In the genomic region with DNA sequence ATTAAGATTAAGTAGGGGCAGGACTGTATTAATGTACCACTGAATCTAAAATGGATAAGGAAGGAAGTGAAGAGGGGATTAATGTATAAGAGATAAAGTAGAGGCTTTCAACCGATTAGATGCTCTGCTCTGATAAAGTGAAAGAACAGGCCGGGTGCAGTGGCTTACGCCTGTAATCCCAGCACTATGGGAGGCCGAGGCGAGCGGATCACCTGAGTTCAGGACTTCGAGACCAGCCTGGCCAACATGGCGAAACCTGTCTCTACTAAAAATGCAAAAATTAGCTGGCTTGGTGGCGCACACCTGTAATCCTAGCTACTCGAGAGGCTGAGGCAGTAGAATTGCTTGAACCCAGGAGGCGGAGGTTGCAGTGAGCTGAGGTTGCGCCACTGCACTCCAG, we compare ENCODE assay signal across 8 cellular contexts. TPM values are rescaled to one million over a fixed set of nuclear protein-coding genes. Genes with fewer than 3 reads are reported as not detected.
DNase-seq lines count a peak whose midpoint lies in the region; ATAC-seq and TF ChIP-seq lines count a peak whose summit lies in the region.
"Not testable (repeated sequence)": the region's sequence is repeated elsewhere in the genome, so short reads cannot be mapped to it uniquely, and the experiment has no call there.

No MANE protein-coding gene starts in this region.

- peaks cover 39% of the 10 kb centered on the region for H3K4me1 ChIP-seq in DND-41 (ENCODE audit: insufficient read depth, low read length)
- H3K4me1 ChIP-seq in PC-3 (ENCODE audit: insufficient read depth, low read length): peaks cover 43% of the 10 kb centered on the region
- peaks cover 8 to 33% (median 21%) of the 10 kb centered on the region in 4 donors for H3K4me1 ChIP-seq in transverse colon

- H3F3A ChIP-seq in PC-3 (ENCODE audit: low read length, unreplicated experiment): not testable (repeated sequence)

- H3K4me2 ChIP-seq in DND-41 (ENCODE audit: insufficient read depth, low read length) (peak overlapping the region; percentile 92), PC-3 (ENCODE audit: low read length) (peak overlapping the region; percentile 84)

- peaks cover 15% of the 10 kb centered on the region; the same call in 1 of the 2 replicates for H4K20me1 ChIP-seq in DND-41 (ENCODE audit: insufficient read depth, low read length)
- H4K20me1 ChIP-seq in PC-3 (ENCODE audit: low read length): peaks cover 17% of the 10 kb centered on the region

- H3K4me3 ChIP-seq in DND-41 (ENCODE audit: low read depth in 1 of 2, low read length in 2 of 2): peak overlapping the region; percentile 74 to 81; a peak in 3 of 4 replicates
- not testable (repeated sequence) for H3K4me3 ChIP-seq in PC-3 (ENCODE audit: low read length)
- H3K4me3 ChIP-seq in transverse colon: peak overlapping the region in 1 of 4 donors; percentile 98

- in situ Hi-C loops in transverse colon (cut with MboI; ENCODE audit: low pct_ligation_motif_present in 1 of 4, low pct_unique_long_range_greater_than_20kb in 1 of 4, low sequenced_read_pairs in 3 of 4): not testable (repeated sequence)

- H3K27me3 Mint-ChIP-seq in IgD-negative memory B cell; activated CD4-positive, alpha-beta memory T cell treated with anti-CD3 and anti-CD28 coated beads for 36 hours; activated naive CD8-positive, alpha-beta T cell treated with anti-CD3 and anti-CD28 coated beads, Interleukin-2, amount 10 ng/mL, durations not matched to agents 7 days and 5 days; glutamatergic neuron (ENCODE audit: unreplicated experiment); nephron progenitor cell (ENCODE audit: low read depth, poor library complexity): not testable (repeated sequence)

- not testable (repeated sequence) for H3K27me3 ChIP-seq in DND-41 (ENCODE audit: insufficient read depth, low read length, poor library complexity); PC-3 (ENCODE audit: low read length); transverse colon

- H3K4me3 Mint-ChIP-seq in IgD-negative memory B cell (peak overlapping the region; percentile 42 to 74 (median 64)), glutamatergic neuron (ENCODE audit: unreplicated experiment) (peak overlapping the region; percentile 63), nephron progenitor cell (peak overlapping the region; percentile 99)
- H3K4me3 Mint-ChIP-seq in activated CD4-positive, alpha-beta memory T cell treated with anti-CD3 and anti-CD28 coated beads for 36 hours: peak overlapping the region; percentile 60
- H3K4me3 Mint-ChIP-seq in activated naive CD8-positive, alpha-beta T cell treated with anti-CD3 and anti-CD28 coated beads, Interleukin-2, amount 10 ng/mL, durations not matched to agents 7 days and 5 days: peak overlapping the region; percentile 94

- 76 to 88% methylated on average over 2 to 12 of the region's 12 CpGs for WGBS in transverse colon (ENCODE audit: low coverage in 1 of 2), 2 donors

- H3K36me3 ChIP-seq in DND-41 (ENCODE audit: insufficient read depth, low read length); PC-3 (ENCODE audit: low read depth, low read length); transverse colon: not testable (repeated sequence)

- not testable (repeated sequence) for TF ChIP-seq CTCF in DND-41 (IDR thresholded peaks at IDR 0.05; ENCODE audit: borderline replicate concordance, extremely low read depth, low read length, poor library complexity, severe bottlenecking); PC-3 (conservative IDR thresholded peaks at IDR 0.05; ENCODE audit: low read depth, low read length); glutamatergic neuron (IDR thresholded peaks at IDR 0.05; ENCODE audit: partially characterized antibody, unreplicated experiment); nephron progenitor cell (IDR thresholded peaks at IDR 0.05); transverse colon (IDR thresholded peaks at IDR 0.05)

- peak overlapping the region; percentile 75 for H3K9ac ChIP-seq in DND-41 (ENCODE audit: low read depth, low read length)
- H3K9ac ChIP-seq in PC-3 (ENCODE audit: low read length): not testable (repeated sequence)

- H3K9me2 ChIP-seq in PC-3 (replicated peaks; ENCODE audit: low read length): not testable (repeated sequence)

- not testable (repeated sequence) for H3K9me3 ChIP-seq in DND-41 (ENCODE audit: insufficient read depth, low read length, severe bottlenecking); PC-3 (ENCODE audit: low read length); transverse colon

- H3K9me3 Mint-ChIP-seq in IgD-negative memory B cell; activated CD4-positive, alpha-beta memory T cell treated with anti-CD3 and anti-CD28 coated beads for 36 hours; activated naive CD8-positive, alpha-beta T cell treated with anti-CD3 and anti-CD28 coated beads, Interleukin-2, amount 10 ng/mL, durations not matched to agents 7 days and 5 days; nephron progenitor cell: not testable (repeated sequence)
- peaks cover 21% of the 10 kb centered on the region for H3K9me3 Mint-ChIP-seq in glutamatergic neuron (ENCODE audit: unreplicated experiment)

- CTCF ChIA-PET in PC-3 (lab: Charles Lee): interaction anchor here (0.7 kb wide), 1 partner anchor 69 kb away, joined by 5 read pairs; no protein-coding TSS in a partner anchor
- CTCF ChIA-PET in activated CD4-positive, alpha-beta memory T cell treated with anti-CD3 and anti-CD28 coated beads for 36 hours (lab: Charles Lee): interaction anchor here (0.7 to 1.9 kb wide), 4 partner anchors 50 to 165 kb away, joined by 3 to 7 read pairs (median 4); no protein-coding TSS in a partner anchor

- not testable (repeated sequence) for H3K36me3 Mint-ChIP-seq in IgD-negative memory B cell; activated CD4-positive, alpha-beta memory T cell treated with anti-CD3 and anti-CD28 coated beads for 36 hours; glutamatergic neuron (ENCODE audit: unreplicated experiment); nephron progenitor cell (ENCODE audit: low read depth)
- H3K36me3 Mint-ChIP-seq in activated naive CD8-positive, alpha-beta T cell treated with anti-CD3 and anti-CD28 coated beads, Interleukin-2, amount 10 ng/mL, durations not matched to agents 7 days and 5 days: peaks cover 23% of the 10 kb centered on the region

- ATAC-seq in DND-41 (ENCODE audit: insufficient read depth, low read depth); PC-3; activated naive CD8-positive, alpha-beta T cell treated with anti-CD3 and anti-CD28 coated beads, Interleukin-2, amount 10 ng/mL, durations not matched to agents 7 days and 5 days (ENCODE audit: low read depth): not testable (repeated sequence)

- POLR2A ChIA-PET in PC-3 (lab: Charles Lee; ENCODE audit: unreplicated experiment): interaction anchor here (0.6 kb wide), 1 partner anchor 36 kb away, joined by 4 read pairs; no protein-coding TSS in a partner anchor
- POLR2A ChIA-PET in activated CD4-positive, alpha-beta memory T cell treated with anti-CD3 and anti-CD28 coated beads for 36 hours (lab: Charles Lee): interaction anchor here (1.4 to 3.1 kb wide), 3 partner anchors 76 to 155 kb away, joined by 3 to 33 read pairs (median 19); a partner anchor contains a TSS
- POLR2A ChIA-PET in activated naive CD8-positive, alpha-beta T cell treated with anti-CD3 and anti-CD28 coated beads, Interleukin-2, amount 10 ng/mL, durations not matched to agents 7 days and 5 days (lab: Charles Lee): interaction anchor here (1.0 to 4.2 kb wide), 9 partner anchors 9 to 912 kb away, joined by 3 to 47 read pairs (median 9); a partner anchor contains a TSS

- H3K4me1 Mint-ChIP-seq in IgD-negative memory B cell: peaks cover 29 to 36% (median 34%) of the 10 kb centered on the region in 3 donors
- H3K4me1 Mint-ChIP-seq in activated CD4-positive, alpha-beta memory T cell treated with anti-CD3 and anti-CD28 coated beads for 36 hours (ENCODE audit: low read depth): peaks cover 38% of the 10 kb centered on the region
- H3K4me1 Mint-ChIP-seq in activated naive CD8-positive, alpha-beta T cell treated with anti-CD3 and anti-CD28 coated beads, Interleukin-2, amount 10 ng/mL, durations not matched to agents 7 days and 5 days: peaks cover 35% of the 10 kb centered on the region
- H3K4me1 Mint-ChIP-seq in glutamatergic neuron (ENCODE audit: low read depth, unreplicated experiment): peaks cover 20% of the 10 kb centered on the region
- H3K4me1 Mint-ChIP-seq in nephron progenitor cell: peaks cover 52% of the 10 kb centered on the region

- not testable (repeated sequence) for BruUV-seq in PC-3 (replicated peaks; lab: Mats Ljungman, UMichigan)

- peaks cover 12% of the 10 kb centered on the region for H3K79me2 ChIP-seq in DND-41 (ENCODE audit: insufficient read depth, low read length)
- peaks cover 49% of the 10 kb centered on the region for H3K79me2 ChIP-seq in PC-3 (ENCODE audit: low read length)

- H2AFZ ChIP-seq in DND-41 (ENCODE audit: low read depth, low read length); PC-3 (ENCODE audit: low read length): not testable (repeated sequence)

- TF ChIP-seq POLR2A in transverse colon (IDR thresholded peaks at IDR 0.05): not testable (repeated sequence)

- TF ChIP-seq EP300 in transverse colon (IDR thresholded peaks at IDR 0.05; ENCODE audit: low read depth): not testable (repeated sequence)

- peak overlapping the region in 1 of 3 donors; percentile 40 for H3K27ac Mint-ChIP-seq in IgD-negative memory B cell
- H3K27ac Mint-ChIP-seq in activated CD4-positive, alpha-beta memory T cell treated with anti-CD3 and anti-CD28 coated beads for 36 hours: not testable (repeated sequence)
- H3K27ac Mint-ChIP-seq in activated naive CD8-positive, alpha-beta T cell treated with anti-CD3 and anti-CD28 coated beads, Interleukin-2, amount 10 ng/mL, durations not matched to agents 7 days and 5 days: peak overlapping the region; percentile 82
- peak overlapping the region; percentile 60 for H3K27ac Mint-ChIP-seq in glutamatergic neuron (ENCODE audit: unreplicated experiment)
- peak overlapping the region; percentile 90 for H3K27ac Mint-ChIP-seq in nephron progenitor cell

- intact Hi-C loops in PC-3 (cut with micrococcal nuclease); activated CD4-positive, alpha-beta memory T cell treated with anti-CD3 and anti-CD28 coated beads for 36 hours (cut with micrococcal nuclease); transverse colon (cut with DNase I; ENCODE audit: low total_unique reads): not testable (repeated sequence)

- not testable (repeated sequence) for H3K27ac ChIP-seq in DND-41 (ENCODE audit: low read length); PC-3 (ENCODE audit: low read length)
- peak overlapping the region in 3 of 4 donors; percentile 68 to 89 (median 88) for H3K27ac ChIP-seq in transverse colon

- DNase-seq in DND-41; PC-3; activated CD4-positive, alpha-beta memory T cell treated with anti-CD3 and anti-CD28 coated beads for 36 hours; activated naive CD8-positive, alpha-beta T cell treated with anti-CD3 and anti-CD28 coated beads, Interleukin-2, amount 10 ng/mL, durations not matched to agents 7 days and 5 days; glutamatergic neuron; nephron progenitor cell; transverse colon: not testable (repeated sequence)

RNA-seq across cellular contexts. Expression of a gene that starts 1.5 kb away (rescaled TPM):
- polyA plus RNA-seq in IgD-negative memory B cell: 14.4 TPM
- total RNA-seq in PC-3 (2014; rRNA removed): 17.4 and 19.0 TPM in 2 replicates
- 10 to 100 TPM; 27.3 to 28.6 TPM for total RNA-seq in activated CD4-positive, alpha-beta memory T cell treated with anti-CD3 and anti-CD28 coated beads for 36 hours
- 10 to 100 TPM; 39.4 to 43.0 TPM for total RNA-seq in activated naive CD8-positive, alpha-beta T cell treated with anti-CD3 and anti-CD28 coated beads, Interleukin-2, amount 10 ng/mL, durations not matched to agents 7 days and 5 days
- 154 TPM for total RNA-seq in glutamatergic neuron (ENCODE audit: unreplicated experiment)
- 10 to 100 TPM in 3 of 4 donors, 1 to 10 TPM in 1; 9.6 to 25.8 (median 12.5) TPM for total RNA-seq in transverse colon
